ENCODE assay signal across 1 cellular context in the genomic region with DNA sequence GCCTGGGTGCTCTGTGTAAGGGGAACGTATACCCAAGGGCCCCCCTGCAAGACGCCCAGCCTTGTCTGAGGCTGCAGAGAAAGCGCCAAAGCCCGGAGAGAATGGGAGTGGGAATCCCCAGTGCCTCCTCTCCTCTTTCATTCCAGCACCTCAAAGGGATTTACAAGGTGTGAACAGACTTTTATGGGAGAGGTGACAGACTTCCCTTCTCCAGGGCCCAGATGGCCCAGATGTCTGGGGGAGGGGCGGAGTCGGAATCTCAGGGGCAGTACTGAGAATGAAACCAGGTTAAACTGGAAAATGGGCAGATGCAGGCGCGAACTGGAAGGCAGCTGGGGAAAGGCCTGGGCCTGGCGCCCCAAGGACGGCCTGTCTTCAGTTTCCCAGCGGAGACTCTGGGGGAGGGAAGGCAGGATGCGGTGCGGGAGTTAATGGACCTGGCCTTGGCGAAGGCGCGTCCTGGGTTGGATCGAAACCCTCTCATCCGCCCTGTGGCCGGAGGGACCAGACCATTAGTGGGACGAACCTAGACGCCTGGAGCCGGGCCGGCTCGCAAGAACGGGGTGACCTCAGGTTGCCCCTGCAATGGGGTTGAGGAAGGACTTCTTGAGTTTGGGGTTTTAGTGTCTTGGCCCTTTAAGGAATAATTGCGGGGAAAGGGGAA.
A peak's percentile ranks its signal among the peaks of the same experiment; 100 is the strongest.
TF ChIP-seq lines count a peak whose summit lies in the region.

No MANE protein-coding gene starts in this region.

TF ChIP-seq in K562, 482 proteins besides CTCF, POLR2A, EP300 and RAD21 (continues in another document):
- peak; percentile 69; the same call in 1 of the 2 replicates for TF ChIP-seq TOE1 (IDR thresholded peaks at IDR 0.05; ENCODE audit: borderline replicate concordance)
- TF ChIP-seq TOE1 (CRISPR knock-in tag; IDR thresholded peaks at IDR 0.05; ENCODE audit: borderline replicate concordance, low read depth): no peak
- TF ChIP-seq HDGF (IDR thresholded peaks at IDR 0.05): 0 out of 2 replicates have a peak, but pooled peaks have one; percentile 13
- peak; percentile 49; the same call in 1 of the 2 replicates for TF ChIP-seq L3MBTL2 (IDR thresholded peaks at IDR 0.05)
- peak; percentile 52 for TF ChIP-seq ETV1 (tag; conservative IDR thresholded peaks at IDR 0.05; ENCODE audit: low read depth)
- TF ChIP-seq MTA1 (IDR thresholded peaks at IDR 0.05; ENCODE audit: borderline replicate concordance): 0 out of 2 replicates have a peak, but pooled peaks have one; percentile 32
- TF ChIP-seq, protein P1, sequence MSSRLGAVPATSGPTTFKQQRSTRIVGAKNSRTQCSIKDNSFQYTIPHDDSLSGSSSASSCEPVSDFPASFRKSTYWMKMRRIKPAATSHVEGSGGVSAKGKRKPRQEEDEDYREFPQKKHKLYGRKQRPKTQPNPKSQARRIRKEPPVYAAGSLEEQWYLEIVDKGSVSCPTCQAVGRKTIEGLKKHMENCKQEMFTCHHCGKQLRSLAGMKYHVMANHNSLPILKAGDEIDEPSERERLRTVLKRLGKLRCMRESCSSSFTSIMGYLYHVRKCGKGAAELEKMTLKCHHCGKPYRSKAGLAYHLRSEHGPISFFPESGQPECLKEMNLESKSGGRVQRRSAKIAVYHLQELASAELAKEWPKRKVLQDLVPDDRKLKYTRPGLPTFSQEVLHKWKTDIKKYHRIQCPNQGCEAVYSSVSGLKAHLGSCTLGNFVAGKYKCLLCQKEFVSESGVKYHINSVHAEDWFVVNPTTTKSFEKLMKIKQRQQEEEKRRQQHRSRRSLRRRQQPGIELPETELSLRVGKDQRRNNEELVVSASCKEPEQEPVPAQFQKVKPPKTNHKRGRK (tag; IDR thresholded peaks at IDR 0.05): peak; percentile 82
- no peak for TF ChIP-seq ZFP30 (CRISPR knock-in tag; IDR thresholded peaks at IDR 0.05; ENCODE audit: borderline replicate concordance)
- TF ChIP-seq, protein P2, sequence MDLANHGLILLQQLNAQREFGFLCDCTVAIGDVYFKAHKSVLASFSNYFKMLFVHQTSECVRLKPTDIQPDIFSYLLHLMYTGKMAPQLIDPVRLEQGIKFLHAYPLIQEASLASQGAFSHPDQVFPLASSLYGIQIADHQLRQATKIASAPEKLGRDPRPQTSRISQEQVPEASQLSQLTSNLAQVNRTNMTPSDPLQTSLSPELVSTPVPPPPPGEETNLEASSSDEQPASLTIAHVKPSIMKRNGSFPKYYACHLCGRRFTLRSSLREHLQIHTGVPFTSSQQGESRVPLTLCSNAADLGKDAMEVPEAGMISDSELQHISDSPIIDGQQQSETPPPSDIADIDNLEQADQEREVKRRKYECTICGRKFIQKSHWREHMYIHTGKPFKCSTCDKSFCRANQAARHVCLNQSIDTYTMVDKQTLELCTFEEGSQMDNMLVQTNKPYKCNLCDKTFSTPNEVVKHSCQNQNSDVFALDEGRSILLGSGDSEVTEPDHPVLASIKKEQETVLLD (IDR thresholded peaks at IDR 0.05): no peak
- TF ChIP-seq YBX1 (IDR thresholded peaks at IDR 0.05): no peak
- TF ChIP-seq NBN (IDR thresholded peaks at IDR 0.05; ENCODE audit: low read depth): peak; percentile 5; the same call in 1 of the 2 replicates
- no peak for TF ChIP-seq MCM2 (IDR thresholded peaks at IDR 0.05; ENCODE audit: low read depth)
- TF ChIP-seq HMGN3 (IDR thresholded peaks at IDR 0.05; ENCODE audit: borderline replicate concordance, extremely low read depth, insufficient read length, low read depth, low read length): peak; percentile 9
- TF ChIP-seq BCOR (IDR thresholded peaks at IDR 0.05): 0 out of 2 replicates have a peak, but pooled peaks have one; percentile 7
- TF ChIP-seq, protein P3, sequence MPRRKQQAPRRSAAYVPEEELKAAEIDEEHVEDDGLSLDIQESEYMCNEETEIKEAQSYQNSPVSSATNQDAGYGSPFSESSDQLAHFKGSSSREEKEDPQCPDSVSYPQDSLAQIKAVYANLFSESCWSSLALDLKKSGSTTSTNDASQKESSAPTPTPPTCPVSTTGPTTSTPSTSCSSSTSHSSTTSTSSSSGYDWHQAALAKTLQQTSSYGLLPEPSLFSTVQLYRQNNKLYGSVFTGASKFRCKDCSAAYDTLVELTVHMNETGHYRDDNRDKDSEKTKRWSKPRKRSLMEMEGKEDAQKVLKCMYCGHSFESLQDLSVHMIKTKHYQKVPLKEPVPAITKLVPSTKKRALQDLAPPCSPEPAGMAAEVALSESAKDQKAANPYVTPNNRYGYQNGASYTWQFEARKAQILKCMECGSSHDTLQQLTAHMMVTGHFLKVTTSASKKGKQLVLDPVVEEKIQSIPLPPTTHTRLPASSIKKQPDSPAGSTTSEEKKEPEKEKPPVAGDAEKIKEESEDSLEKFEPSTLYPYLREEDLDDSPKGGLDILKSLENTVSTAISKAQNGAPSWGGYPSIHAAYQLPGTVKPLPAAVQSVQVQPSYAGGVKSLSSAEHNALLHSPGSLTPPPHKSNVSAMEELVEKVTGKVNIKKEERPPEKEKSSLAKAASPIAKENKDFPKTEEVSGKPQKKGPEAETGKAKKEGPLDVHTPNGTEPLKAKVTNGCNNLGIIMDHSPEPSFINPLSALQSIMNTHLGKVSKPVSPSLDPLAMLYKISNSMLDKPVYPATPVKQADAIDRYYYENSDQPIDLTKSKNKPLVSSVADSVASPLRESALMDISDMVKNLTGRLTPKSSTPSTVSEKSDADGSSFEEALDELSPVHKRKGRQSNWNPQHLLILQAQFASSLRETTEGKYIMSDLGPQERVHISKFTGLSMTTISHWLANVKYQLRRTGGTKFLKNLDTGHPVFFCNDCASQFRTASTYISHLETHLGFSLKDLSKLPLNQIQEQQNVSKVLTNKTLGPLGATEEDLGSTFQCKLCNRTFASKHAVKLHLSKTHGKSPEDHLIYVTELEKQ (CRISPR knock-in tag; IDR thresholded peaks at IDR 0.05): no peak
- TF ChIP-seq, protein P4, sequence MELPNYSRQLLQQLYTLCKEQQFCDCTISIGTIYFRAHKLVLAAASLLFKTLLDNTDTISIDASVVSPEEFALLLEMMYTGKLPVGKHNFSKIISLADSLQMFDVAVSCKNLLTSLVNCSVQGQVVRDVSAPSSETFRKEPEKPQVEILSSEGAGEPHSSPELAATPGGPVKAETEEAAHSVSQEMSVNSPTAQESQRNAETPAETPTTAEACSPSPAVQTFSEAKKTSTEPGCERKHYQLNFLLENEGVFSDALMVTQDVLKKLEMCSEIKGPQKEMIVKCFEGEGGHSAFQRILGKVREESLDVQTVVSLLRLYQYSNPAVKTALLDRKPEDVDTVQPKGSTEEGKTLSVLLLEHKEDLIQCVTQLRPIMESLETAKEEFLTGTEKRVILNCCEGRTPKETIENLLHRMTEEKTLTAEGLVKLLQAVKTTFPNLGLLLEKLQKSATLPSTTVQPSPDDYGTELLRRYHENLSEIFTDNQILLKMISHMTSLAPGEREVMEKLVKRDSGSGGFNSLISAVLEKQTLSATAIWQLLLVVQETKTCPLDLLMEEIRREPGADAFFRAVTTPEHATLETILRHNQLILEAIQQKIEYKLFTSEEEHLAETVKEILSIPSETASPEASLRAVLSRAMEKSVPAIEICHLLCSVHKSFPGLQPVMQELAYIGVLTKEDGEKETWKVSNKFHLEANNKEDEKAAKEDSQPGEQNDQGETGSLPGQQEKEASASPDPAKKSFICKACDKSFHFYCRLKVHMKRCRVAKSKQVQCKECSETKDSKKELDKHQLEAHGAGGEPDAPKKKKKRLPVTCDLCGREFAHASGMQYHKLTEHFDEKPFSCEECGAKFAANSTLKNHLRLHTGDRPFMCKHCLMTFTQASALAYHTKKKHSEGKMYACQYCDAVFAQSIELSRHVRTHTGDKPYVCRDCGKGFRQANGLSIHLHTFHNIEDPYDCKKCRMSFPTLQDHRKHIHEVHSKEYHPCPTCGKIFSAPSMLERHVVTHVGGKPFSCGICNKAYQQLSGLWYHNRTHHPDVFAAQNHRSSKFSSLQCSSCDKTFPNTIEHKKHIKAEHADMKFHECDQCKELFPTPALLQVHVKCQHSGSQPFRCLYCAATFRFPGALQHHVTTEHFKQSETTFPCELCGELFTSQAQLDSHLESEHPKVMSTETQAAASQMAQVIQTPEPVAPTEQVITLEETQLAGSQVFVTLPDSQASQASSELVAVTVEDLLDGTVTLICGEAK (IDR thresholded peaks at IDR 0.05): peak; percentile 34; the same call in 1 of the 2 replicates
- TF ChIP-seq, protein P4 (CRISPR knock-in tag; IDR thresholded peaks at IDR 0.05): no peak
- TF ChIP-seq ETV6 (IDR thresholded peaks at IDR 0.05; ENCODE audit: borderline replicate concordance in 1 of 2, low read depth in 2 of 2, low read length in 1 of 2): no peak
- TF ChIP-seq ETV6 (CRISPR knock-in tag; IDR thresholded peaks at IDR 0.05; ENCODE audit: borderline replicate concordance): 0 out of 2 replicates have a peak, but pooled peaks have one; percentile 20
- TF ChIP-seq, protein P5, sequence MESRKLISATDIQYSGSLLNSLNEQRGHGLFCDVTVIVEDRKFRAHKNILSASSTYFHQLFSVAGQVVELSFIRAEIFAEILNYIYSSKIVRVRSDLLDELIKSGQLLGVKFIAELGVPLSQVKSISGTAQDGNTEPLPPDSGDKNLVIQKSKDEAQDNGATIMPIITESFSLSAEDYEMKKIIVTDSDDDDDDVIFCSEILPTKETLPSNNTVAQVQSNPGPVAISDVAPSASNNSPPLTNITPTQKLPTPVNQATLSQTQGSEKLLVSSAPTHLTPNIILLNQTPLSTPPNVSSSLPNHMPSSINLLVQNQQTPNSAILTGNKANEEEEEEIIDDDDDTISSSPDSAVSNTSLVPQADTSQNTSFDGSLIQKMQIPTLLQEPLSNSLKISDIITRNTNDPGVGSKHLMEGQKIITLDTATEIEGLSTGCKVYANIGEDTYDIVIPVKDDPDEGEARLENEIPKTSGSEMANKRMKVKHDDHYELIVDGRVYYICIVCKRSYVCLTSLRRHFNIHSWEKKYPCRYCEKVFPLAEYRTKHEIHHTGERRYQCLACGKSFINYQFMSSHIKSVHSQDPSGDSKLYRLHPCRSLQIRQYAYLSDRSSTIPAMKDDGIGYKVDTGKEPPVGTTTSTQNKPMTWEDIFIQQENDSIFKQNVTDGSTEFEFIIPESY (CRISPR knock-in tag; IDR thresholded peaks at IDR 0.05): 0 out of 2 replicates have a peak, but pooled peaks have one; percentile 39
- no peak for TF ChIP-seq CEBPG (CRISPR knock-in tag; IDR thresholded peaks at IDR 0.05)
- TF ChIP-seq CEBPG (tag; conservative IDR thresholded peaks at IDR 0.05 in 1 of 2, IDR thresholded peaks at IDR 0.05 in 1 of 2): no peak
- no peak for TF ChIP-seq KLF1 (tag; IDR thresholded peaks at IDR 0.05)
- TF ChIP-seq, protein P6, sequence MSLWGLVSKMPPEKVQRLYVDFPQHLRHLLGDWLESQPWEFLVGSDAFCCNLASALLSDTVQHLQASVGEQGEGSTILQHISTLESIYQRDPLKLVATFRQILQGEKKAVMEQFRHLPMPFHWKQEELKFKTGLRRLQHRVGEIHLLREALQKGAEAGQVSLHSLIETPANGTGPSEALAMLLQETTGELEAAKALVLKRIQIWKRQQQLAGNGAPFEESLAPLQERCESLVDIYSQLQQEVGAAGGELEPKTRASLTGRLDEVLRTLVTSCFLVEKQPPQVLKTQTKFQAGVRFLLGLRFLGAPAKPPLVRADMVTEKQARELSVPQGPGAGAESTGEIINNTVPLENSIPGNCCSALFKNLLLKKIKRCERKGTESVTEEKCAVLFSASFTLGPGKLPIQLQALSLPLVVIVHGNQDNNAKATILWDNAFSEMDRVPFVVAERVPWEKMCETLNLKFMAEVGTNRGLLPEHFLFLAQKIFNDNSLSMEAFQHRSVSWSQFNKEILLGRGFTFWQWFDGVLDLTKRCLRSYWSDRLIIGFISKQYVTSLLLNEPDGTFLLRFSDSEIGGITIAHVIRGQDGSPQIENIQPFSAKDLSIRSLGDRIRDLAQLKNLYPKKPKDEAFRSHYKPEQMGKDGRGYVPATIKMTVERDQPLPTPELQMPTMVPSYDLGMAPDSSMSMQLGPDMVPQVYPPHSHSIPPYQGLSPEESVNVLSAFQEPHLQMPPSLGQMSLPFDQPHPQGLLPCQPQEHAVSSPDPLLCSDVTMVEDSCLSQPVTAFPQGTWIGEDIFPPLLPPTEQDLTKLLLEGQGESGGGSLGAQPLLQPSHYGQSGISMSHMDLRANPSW (CRISPR knock-in tag; IDR thresholded peaks at IDR 0.05): no peak
- peak; percentile 39; the same call in 1 of the 2 replicates for TF ChIP-seq LARP7 (IDR thresholded peaks at IDR 0.05)
